In genomic region chr2:99602475-99602874, GRCh38 we compare ENCODE assay signal across 17 cellular contexts.
A peak's percentile ranks its signal among the peaks of the same experiment; 100 is the strongest.
DNase-seq lines count a peak whose midpoint lies in the region; ATAC-seq, FAIRE-seq and TF ChIP-seq lines count a peak whose summit lies in the region.
"Had no signal": no experiment of that assay in that cellular context is flagged by ENCODE, and none has a peak within 500 bp of the region (broad histone marks: within the 10 kb centered on the region; RNA-seq: fewer than 3 reads in every experiment).

No MANE protein-coding gene starts in this region.

- ATAC-seq in GM19351 (IDR thresholded peaks at IDR 0.05; ENCODE audit: unreplicated experiment) = no peak
- ATAC-seq in GM18520 (IDR thresholded peaks at IDR 0.05; ENCODE audit: unreplicated experiment) = no peak
- ATAC-seq: activated CD4-positive, CD25-positive, alpha-beta regulatory T cell treated with anti-CD3 and anti-CD28 coated beads, Interleukin-2, amount 50 U/mL, for 24 hours had no signal

- POLR2A ChIA-PET in AG04450 (lab: Yijun Ruan, JAX) = interaction anchor here (0.9 to 1.5 kb wide), 2 partner anchors 61 to 96 kb away, joined by 3 to 4 read pairs; no protein-coding TSS in a partner anchor

- no peaks in the 10 kb centered on the region; the same call in 1 of the 2 replicates for H3K9me3 ChIP-seq in AG04450 (ENCODE audit: control insufficient read depth, insufficient read depth, low read length)
- H3K9me3 ChIP-seq: esophagus muscularis mucosa, ovary, testis had no signal

- H3K36me3 ChIP-seq in kidney epithelial cell (ENCODE audit: control insufficient read depth, insufficient read depth, low read length) = no peaks in the 10 kb centered on the region
- H3K36me3 ChIP-seq: ovary had no signal

- H3K4me3 ChIP-seq in AG04450 (ENCODE audit: low read depth, low read length) (no peak overlapping the region), kidney epithelial cell (ENCODE audit: low read depth, low read length) (no peak overlapping the region)
- H3K4me3 ChIP-seq: coronary artery, esophagus muscularis mucosa, ovary, testis had no signal

- H3K4me3 Mint-ChIP-seq in brain = no peak overlapping the region
- H3K4me3 Mint-ChIP-seq: activated naive CD8-positive, alpha-beta T cell treated with anti-CD3 and anti-CD28 coated beads for 36 hours had no signal

- CTCF ChIA-PET in AG04450 (lab: Charles Lee) = interaction anchor here (0.6 to 2.1 kb wide), 2 partner anchors 64 to 660 kb away, joined by 3 to 5 read pairs; no protein-coding TSS in a partner anchor

- H3K27me3 Mint-ChIP-seq in brain = no peaks in the 10 kb centered on the region
- H3K27me3 Mint-ChIP-seq: activated naive CD8-positive, alpha-beta T cell treated with anti-CD3 and anti-CD28 coated beads for 36 hours had no signal

- DNase-seq in AG04450 (ENCODE audit: low read depth, low spot score) = peak; percentile 56
- peak; percentile 46 for DNase-seq in HTR-8/SVneo (ENCODE audit: insufficient read length, low spot score)
- DNase-seq in kidney epithelial cell (ENCODE audit: low read depth) = peak; percentile 18
- no peak for DNase-seq in NCI-H2227 (lab: John Stamatoyannopoulos, UW; ENCODE audit: unreplicated experiment)
- no peak for DNase-seq in HuH-7 (ENCODE audit: low spot score)
- DNase-seq: activated naive CD8-positive, alpha-beta T cell treated with anti-CD3 and anti-CD28 coated beads for 36 hours; NCI-H526 treated with DMSO at 0.1 percent for 48 hours; ovary; T-helper 1 cell; testis had no signal

- no peaks in the 10 kb centered on the region for H3K27me3 ChIP-seq in AG04450 (ENCODE audit: control insufficient read depth, insufficient read depth, low read length)
- no peaks in the 10 kb centered on the region for H3K27me3 ChIP-seq in kidney epithelial cell (ENCODE audit: control insufficient read depth, insufficient read depth, low read length)
- H3K27me3 ChIP-seq: esophagus muscularis mucosa, ovary, testis had no signal

- H3K9me3 Mint-ChIP-seq in brain = no peaks in the 10 kb centered on the region
- H3K9me3 Mint-ChIP-seq: activated naive CD8-positive, alpha-beta T cell treated with anti-CD3 and anti-CD28 coated beads for 36 hours had no signal

- H3K27ac ChIP-seq in AG04450 (ENCODE audit: low read depth, low read length) = peak overlapping the region; percentile 54
- H3K27ac ChIP-seq: coronary artery, esophagus muscularis mucosa, ovary, testis had no signal

- H3K4me1 Mint-ChIP-seq in brain = peaks cover 68% of the 10 kb centered on the region
- H3K4me1 Mint-ChIP-seq: activated naive CD8-positive, alpha-beta T cell treated with anti-CD3 and anti-CD28 coated beads for 36 hours had no signal

- H3K27ac Mint-ChIP-seq in brain = peak overlapping the region in 3 of 5 experiments; percentile 13 to 70 (median 26)
- H3K27ac Mint-ChIP-seq: activated naive CD8-positive, alpha-beta T cell treated with anti-CD3 and anti-CD28 coated beads for 36 hours had no signal

- no peak for TF ChIP-seq CTCF in AG04450 (IDR thresholded peaks at IDR 0.05; ENCODE audit: low read depth, low read length)
- no peak for TF ChIP-seq CTCF in brain (conservative IDR thresholded peaks at IDR 0.05)
- no peak for TF ChIP-seq CTCF in kidney epithelial cell (IDR thresholded peaks at IDR 0.05; ENCODE audit: insufficient read depth, low read length, poor library complexity, severe bottlenecking)

- peak; percentile 23 for FAIRE-seq in HTR-8/SVneo (lab: Jason Lieb, UNC)
- FAIRE-seq: D721Med had no signal

- no peaks in the 10 kb centered on the region for H3K36me3 Mint-ChIP-seq in brain
- H3K36me3 Mint-ChIP-seq: activated naive CD8-positive, alpha-beta T cell treated with anti-CD3 and anti-CD28 coated beads for 36 hours had no signal

Comparison
In these comparisons a context has a peak if more than half of its experiments do, and no peak if none do; other contexts are left out.
1. DNase-seq: peak in AG04450 (single experiment), HTR-8/SVneo (single experiment) and kidney epithelial cell (single experiment); none in NCI-H2227 (single experiment) and HuH-7 (single experiment).